ENCODE assay signal across 2 cellular contexts in genomic region chr12:13203028-13203922, GRCh38.
TF ChIP-seq lines count a peak whose summit lies in the region.

No MANE protein-coding gene starts in this region.

TF ChIP-seq in Ishikawa, 13 proteins besides CTCF, POLR2A, EP300 and RAD21:
- no peak for TF ChIP-seq REST (IDR thresholded peaks at IDR 0.05; ENCODE audit: low read depth)
- no peak for TF ChIP-seq ZBTB7A (IDR thresholded peaks at IDR 0.05; ENCODE audit: low read depth)
- no peak for TF ChIP-seq TEAD4 (IDR thresholded peaks at IDR 0.05)
- TF ChIP-seq EGR1 (IDR thresholded peaks at IDR 0.05), result no peak
TF ChIP-seq in Ishikawa: peak in this region for 0.

TF ChIP-seq in H1, 55 proteins besides CTCF, POLR2A, EP300 and RAD21 (continued from another document):
- TF ChIP-seq, protein P1, sequence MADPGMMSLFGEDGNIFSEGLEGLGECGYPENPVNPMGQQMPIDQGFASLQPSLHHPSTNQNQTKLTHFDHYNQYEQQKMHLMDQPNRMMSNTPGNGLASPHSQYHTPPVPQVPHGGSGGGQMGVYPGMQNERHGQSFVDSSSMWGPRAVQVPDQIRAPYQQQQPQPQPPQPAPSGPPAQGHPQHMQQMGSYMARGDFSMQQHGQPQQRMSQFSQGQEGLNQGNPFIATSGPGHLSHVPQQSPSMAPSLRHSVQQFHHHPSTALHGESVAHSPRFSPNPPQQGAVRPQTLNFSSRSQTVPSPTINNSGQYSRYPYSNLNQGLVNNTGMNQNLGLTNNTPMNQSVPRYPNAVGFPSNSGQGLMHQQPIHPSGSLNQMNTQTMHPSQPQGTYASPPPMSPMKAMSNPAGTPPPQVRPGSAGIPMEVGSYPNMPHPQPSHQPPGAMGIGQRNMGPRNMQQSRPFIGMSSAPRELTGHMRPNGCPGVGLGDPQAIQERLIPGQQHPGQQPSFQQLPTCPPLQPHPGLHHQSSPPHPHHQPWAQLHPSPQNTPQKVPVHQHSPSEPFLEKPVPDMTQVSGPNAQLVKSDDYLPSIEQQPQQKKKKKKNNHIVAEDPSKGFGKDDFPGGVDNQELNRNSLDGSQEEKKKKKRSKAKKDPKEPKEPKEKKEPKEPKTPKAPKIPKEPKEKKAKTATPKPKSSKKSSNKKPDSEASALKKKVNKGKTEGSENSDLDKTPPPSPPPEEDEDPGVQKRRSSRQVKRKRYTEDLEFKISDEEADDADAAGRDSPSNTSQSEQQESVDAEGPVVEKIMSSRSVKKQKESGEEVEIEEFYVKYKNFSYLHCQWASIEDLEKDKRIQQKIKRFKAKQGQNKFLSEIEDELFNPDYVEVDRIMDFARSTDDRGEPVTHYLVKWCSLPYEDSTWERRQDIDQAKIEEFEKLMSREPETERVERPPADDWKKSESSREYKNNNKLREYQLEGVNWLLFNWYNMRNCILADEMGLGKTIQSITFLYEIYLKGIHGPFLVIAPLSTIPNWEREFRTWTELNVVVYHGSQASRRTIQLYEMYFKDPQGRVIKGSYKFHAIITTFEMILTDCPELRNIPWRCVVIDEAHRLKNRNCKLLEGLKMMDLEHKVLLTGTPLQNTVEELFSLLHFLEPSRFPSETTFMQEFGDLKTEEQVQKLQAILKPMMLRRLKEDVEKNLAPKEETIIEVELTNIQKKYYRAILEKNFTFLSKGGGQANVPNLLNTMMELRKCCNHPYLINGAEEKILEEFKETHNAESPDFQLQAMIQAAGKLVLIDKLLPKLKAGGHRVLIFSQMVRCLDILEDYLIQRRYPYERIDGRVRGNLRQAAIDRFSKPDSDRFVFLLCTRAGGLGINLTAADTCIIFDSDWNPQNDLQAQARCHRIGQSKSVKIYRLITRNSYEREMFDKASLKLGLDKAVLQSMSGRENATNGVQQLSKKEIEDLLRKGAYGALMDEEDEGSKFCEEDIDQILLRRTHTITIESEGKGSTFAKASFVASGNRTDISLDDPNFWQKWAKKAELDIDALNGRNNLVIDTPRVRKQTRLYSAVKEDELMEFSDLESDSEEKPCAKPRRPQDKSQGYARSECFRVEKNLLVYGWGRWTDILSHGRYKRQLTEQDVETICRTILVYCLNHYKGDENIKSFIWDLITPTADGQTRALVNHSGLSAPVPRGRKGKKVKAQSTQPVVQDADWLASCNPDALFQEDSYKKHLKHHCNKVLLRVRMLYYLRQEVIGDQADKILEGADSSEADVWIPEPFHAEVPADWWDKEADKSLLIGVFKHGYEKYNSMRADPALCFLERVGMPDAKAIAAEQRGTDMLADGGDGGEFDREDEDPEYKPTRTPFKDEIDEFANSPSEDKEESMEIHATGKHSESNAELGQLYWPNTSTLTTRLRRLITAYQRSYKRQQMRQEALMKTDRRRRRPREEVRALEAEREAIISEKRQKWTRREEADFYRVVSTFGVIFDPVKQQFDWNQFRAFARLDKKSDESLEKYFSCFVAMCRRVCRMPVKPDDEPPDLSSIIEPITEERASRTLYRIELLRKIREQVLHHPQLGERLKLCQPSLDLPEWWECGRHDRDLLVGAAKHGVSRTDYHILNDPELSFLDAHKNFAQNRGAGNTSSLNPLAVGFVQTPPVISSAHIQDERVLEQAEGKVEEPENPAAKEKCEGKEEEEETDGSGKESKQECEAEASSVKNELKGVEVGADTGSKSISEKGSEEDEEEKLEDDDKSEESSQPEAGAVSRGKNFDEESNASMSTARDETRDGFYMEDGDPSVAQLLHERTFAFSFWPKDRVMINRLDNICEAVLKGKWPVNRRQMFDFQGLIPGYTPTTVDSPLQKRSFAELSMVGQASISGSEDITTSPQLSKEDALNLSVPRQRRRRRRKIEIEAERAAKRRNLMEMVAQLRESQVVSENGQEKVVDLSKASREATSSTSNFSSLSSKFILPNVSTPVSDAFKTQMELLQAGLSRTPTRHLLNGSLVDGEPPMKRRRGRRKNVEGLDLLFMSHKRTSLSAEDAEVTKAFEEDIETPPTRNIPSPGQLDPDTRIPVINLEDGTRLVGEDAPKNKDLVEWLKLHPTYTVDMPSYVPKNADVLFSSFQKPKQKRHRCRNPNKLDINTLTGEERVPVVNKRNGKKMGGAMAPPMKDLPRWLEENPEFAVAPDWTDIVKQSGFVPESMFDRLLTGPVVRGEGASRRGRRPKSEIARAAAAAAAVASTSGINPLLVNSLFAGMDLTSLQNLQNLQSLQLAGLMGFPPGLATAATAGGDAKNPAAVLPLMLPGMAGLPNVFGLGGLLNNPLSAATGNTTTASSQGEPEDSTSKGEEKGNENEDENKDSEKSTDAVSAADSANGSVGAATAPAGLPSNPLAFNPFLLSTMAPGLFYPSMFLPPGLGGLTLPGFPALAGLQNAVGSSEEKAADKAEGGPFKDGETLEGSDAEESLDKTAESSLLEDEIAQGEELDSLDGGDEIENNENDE (IDR thresholded peaks at IDR 0.05; ENCODE audit: insufficient replicate concordance, low read length), result no peak
